In the genomic region with DNA sequence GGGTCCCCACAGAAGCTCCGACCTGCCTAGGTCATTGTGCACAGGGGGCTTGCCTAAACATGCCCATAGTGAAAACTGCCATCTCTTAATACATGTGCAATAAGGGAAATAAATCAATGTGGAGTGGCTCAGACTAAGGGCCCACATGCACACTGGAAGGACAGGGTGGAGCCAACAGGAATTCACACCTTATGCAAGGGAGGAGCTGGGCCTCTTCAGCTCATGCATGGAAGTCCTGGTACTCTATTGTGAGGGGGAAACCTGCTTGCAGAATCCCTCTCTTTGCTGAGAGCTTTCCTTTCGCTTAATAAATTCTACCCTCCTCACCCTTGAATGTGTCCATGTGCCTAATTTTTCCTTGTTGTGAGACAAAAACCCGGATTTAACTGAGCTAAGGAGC, we compare ENCODE assay signal across 31 cellular contexts.
"Had no signal": no experiment of that assay in that cellular context is flagged by ENCODE, and none has a peak within 500 bp of the region (broad histone marks: within the 10 kb centered on the region; RNA-seq: fewer than 3 reads in every experiment).

No MANE protein-coding gene starts in this region.

- H3K9me3 ChIP-seq: ascending aorta had no signal

- H3K4me1 ChIP-seq: ascending aorta had no signal

- ATAC-seq: activated CD4-positive, alpha-beta T cell treated with anti-CD3 and anti-CD28 coated beads for 36 hours; activated CD4-positive, CD25-positive, alpha-beta regulatory T cell treated with anti-CD3 and anti-CD28 coated beads, Interleukin-2, amount 50 U/mL, for 24 hours; activated CD8-positive, alpha-beta T cell treated with anti-CD3 and anti-CD28 coated beads, Interleukin-2, amount 10 ng/mL, durations not matched to agents 7 days and 5 days; K562; Right ventricle myocardium inferior had no signal

- H3K4me1 Mint-ChIP-seq: activated CD4-positive, alpha-beta T cell treated with anti-CD3 and anti-CD28 coated beads for 36 hours; activated CD4-positive, alpha-beta T cell treated with anti-CD3 and anti-CD28 coated beads, Interleukin-2, amount 10 ng/mL, durations not matched to agents 7 days and 5 days; activated naive CD4-positive, alpha-beta T cell treated with anti-CD3 and anti-CD28 coated beads, Interleukin-2, amount 50 U/mL, for 24 hours; activated naive CD8-positive, alpha-beta T cell treated with anti-CD3 and anti-CD28 coated beads, Interleukin-2, amount 10 ng/mL, durations not matched to agents 7 days and 5 days; central memory CD8-positive, alpha-beta T cell had no signal

- H3K27me3 Mint-ChIP-seq: activated CD4-positive, alpha-beta T cell treated with anti-CD3 and anti-CD28 coated beads for 36 hours; activated CD4-positive, alpha-beta T cell treated with anti-CD3 and anti-CD28 coated beads, Interleukin-2, amount 10 ng/mL, durations not matched to agents 7 days and 5 days; activated naive CD4-positive, alpha-beta T cell treated with anti-CD3 and anti-CD28 coated beads, Interleukin-2, amount 50 U/mL, for 24 hours; activated naive CD8-positive, alpha-beta T cell treated with anti-CD3 and anti-CD28 coated beads, Interleukin-2, amount 10 ng/mL, durations not matched to agents 7 days and 5 days; activated T-cell treated with anti-CD3 and anti-CD28 coated beads, Interleukin-2, amount 50 U/mL, for 24 hours had no signal

- H3K4me3 ChIP-seq: ascending aorta, cardiac muscle cell, K562, PC-9 had no signal

- H3K27me3 ChIP-seq: ascending aorta, cardiac muscle cell had no signal

- H3K27ac Mint-ChIP-seq: activated CD4-positive, alpha-beta T cell treated with anti-CD3 and anti-CD28 coated beads for 36 hours; activated CD4-positive, alpha-beta T cell treated with anti-CD3 and anti-CD28 coated beads, Interleukin-2, amount 10 ng/mL, durations not matched to agents 7 days and 5 days; activated CD8-positive, alpha-beta T cell treated with anti-CD3 and anti-CD28 coated beads, Interleukin-2, amount 10 ng/mL, durations not matched to agents 7 days and 5 days; activated naive CD4-positive, alpha-beta T cell treated with anti-CD3 and anti-CD28 coated beads, Interleukin-2, amount 50 U/mL, for 24 hours; activated naive CD8-positive, alpha-beta T cell treated with anti-CD3 and anti-CD28 coated beads, Interleukin-2, amount 10 ng/mL, durations not matched to agents 7 days and 5 days; activated T-cell treated with anti-CD3 and anti-CD28 coated beads, Interleukin-2, amount 50 U/mL, for 24 hours; activated T-helper 2 cell treated with anti-CD3 and anti-CD28 coated beads, Interferon-gamma antibody, Interleukin-2, Interleukin-4, amounts not matched to agents 10 μg/mL and 5 μg/mL and 100 μg/mL, durations not matched to agents 14 hours and 24 hours and 36 hours had no signal

- H3K36me3 ChIP-seq: ascending aorta, cardiac muscle cell had no signal

- DNase-seq: activated CD4-positive, alpha-beta T cell treated with anti-CD3 and anti-CD28 coated beads for 36 hours; activated CD4-positive, alpha-beta T cell treated with anti-CD3 and anti-CD28 coated beads, Interleukin-2, amount 10 ng/mL, durations not matched to agents 7 days and 5 days; activated CD4-positive, alpha-beta T cell treated with anti-CD3 and anti-CD28 coated beads, Interleukin-2, amount 50 U/mL, for 48 hours; activated CD8-positive, alpha-beta T cell treated with anti-CD3 and anti-CD28 coated beads, Interleukin-2, amount 10 ng/mL, durations not matched to agents 7 days and 5 days; activated gamma-delta T cell; activated naive CD4-positive, alpha-beta T cell treated with Interleukin-2 at 50 U/mL for 16 hours; activated naive CD8-positive, alpha-beta T cell treated with anti-CD3 and anti-CD28 coated beads, Interleukin-2, amount 10 ng/mL, durations not matched to agents 7 days and 5 days; activated T-cell treated with anti-CD3 and anti-CD28 coated beads, Interleukin-2, amount 50 U/mL, for 24 hours; amygdala; NCI-H1092 treated with DMSO at 0.1 percent for 48 hours; NCI-H1436; NCI-H1694; NCI-H1930; NCI-H2081 treated with DMSO at 0.1 percent for 48 hours; NCI-H2171; NCI-H510A treated with DMSO at 0.1 percent for 48 hours; NCI-H526 treated with DMSO at 0.1 percent for 48 hours; PC-9; SW 1271; T-helper 1 cell; T-helper 2 cell; T-helper 9 cell had no signal

- H3K36me3 Mint-ChIP-seq: activated naive CD4-positive, alpha-beta T cell treated with anti-CD3 and anti-CD28 coated beads, Interleukin-2, amount 50 U/mL, for 24 hours; activated naive CD8-positive, alpha-beta T cell treated with anti-CD3 and anti-CD28 coated beads, Interleukin-2, amount 10 ng/mL, durations not matched to agents 7 days and 5 days had no signal

- H3K9me3 Mint-ChIP-seq: activated CD4-positive, alpha-beta T cell treated with anti-CD3 and anti-CD28 coated beads, Interleukin-2, amount 10 ng/mL, durations not matched to agents 7 days and 5 days; activated naive CD8-positive, alpha-beta T cell treated with anti-CD3 and anti-CD28 coated beads, Interleukin-2, amount 10 ng/mL, durations not matched to agents 7 days and 5 days; activated T-helper 2 cell treated with anti-CD3 and anti-CD28 coated beads, Interferon-gamma antibody, Interleukin-2, Interleukin-4, amounts not matched to agents 10 μg/mL and 5 μg/mL and 100 μg/mL, durations not matched to agents 14 hours and 24 hours and 36 hours; central memory CD8-positive, alpha-beta T cell had no signal

- H2AFZ ChIP-seq: PC-9 had no signal

- H3K4me2 ChIP-seq: PC-9 had no signal

- H3K27ac ChIP-seq: ascending aorta, cardiac muscle cell, PC-9, RWPE1 had no signal

- H3K4me3 Mint-ChIP-seq: activated CD4-positive, alpha-beta T cell treated with anti-CD3 and anti-CD28 coated beads for 36 hours; activated CD4-positive, alpha-beta T cell treated with anti-CD3 and anti-CD28 coated beads, Interleukin-2, amount 10 ng/mL, durations not matched to agents 7 days and 5 days; activated CD8-positive, alpha-beta T cell treated with anti-CD3 and anti-CD28 coated beads, Interleukin-2, amount 10 ng/mL, durations not matched to agents 7 days and 5 days; activated naive CD4-positive, alpha-beta T cell treated with anti-CD3 and anti-CD28 coated beads, Interleukin-2, amount 50 U/mL, for 24 hours; activated naive CD8-positive, alpha-beta T cell treated with anti-CD3 and anti-CD28 coated beads, Interleukin-2, amount 10 ng/mL, durations not matched to agents 7 days and 5 days; activated T-cell treated with anti-CD3 and anti-CD28 coated beads, Interleukin-2, amount 50 U/mL, for 24 hours; central memory CD8-positive, alpha-beta T cell had no signal
